In the genomic region with DNA sequence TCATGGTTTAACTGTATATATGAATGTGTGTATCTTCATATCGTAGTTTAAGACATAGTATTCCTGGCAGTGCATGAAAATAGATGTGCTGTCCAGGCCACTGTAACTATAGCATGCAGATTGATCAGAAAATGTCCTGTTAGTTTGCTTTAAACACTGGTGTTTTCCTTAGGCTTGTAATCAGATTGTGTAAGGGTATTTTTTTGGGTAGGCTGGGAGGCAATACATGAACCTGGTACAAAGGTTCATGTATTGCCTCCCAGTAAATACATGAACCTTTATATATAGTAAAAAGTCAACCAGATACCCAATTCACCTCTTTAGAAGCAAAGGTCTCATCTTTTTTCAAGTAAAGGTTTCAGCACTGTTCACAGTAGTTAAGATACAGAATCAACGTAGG, we compare ENCODE assay signal across 7 cellular contexts. TPM values are rescaled to one million over a fixed set of nuclear protein-coding genes. Genes with fewer than 3 reads are reported as not detected.
DNase-seq lines count a peak whose midpoint lies in the region; TF ChIP-seq lines count a peak whose summit lies in the region.

No MANE protein-coding gene starts in this region.

- POLR2A ChIA-PET in activated CD4-positive, alpha-beta memory T cell treated with anti-CD3 and anti-CD28 coated beads, Interleukin-2, amount 10 ng/mL, durations not matched to agents 7 days and 5 days (lab: Charles Lee) = interaction anchor here (4.9 to 7.2 kb wide), 2 partner anchors 20 to 45 kb away, joined by 24 to 176 read pairs; a partner anchor contains a TSS

- 92% methylated on average over 2 of the region's 2 CpGs for WGBS in hepatocyte (ENCODE audit: low lambda C conversion rate, missing lambda C conversion rate)
- 83 to 94% (median 87%) methylated on average over 2 of the region's 2 CpGs for WGBS in spleen, 5 donors

- TF ChIP-seq CTCF in HFFc6 (IDR thresholded peaks at IDR 0.05) (no peak), hepatocyte (IDR thresholded peaks at IDR 0.05; ENCODE audit: poor library complexity) (no peak), spleen (IDR thresholded peaks at IDR 0.05 in 8 of 11, conservative IDR thresholded peaks at IDR 0.05 in 3 of 11) (no peak)

- CTCF ChIA-PET in activated CD4-positive, alpha-beta memory T cell treated with anti-CD3 and anti-CD28 coated beads, Interleukin-2, amount 10 ng/mL, durations not matched to agents 7 days and 5 days (lab: Charles Lee) = no interaction called here

- H3K9me3 Mint-ChIP-seq in HFFc6 = no peaks in the 10 kb centered on the region
- no peaks in the 10 kb centered on the region for H3K9me3 Mint-ChIP-seq in activated CD4-positive, alpha-beta memory T cell treated with anti-CD3 and anti-CD28 coated beads, Interleukin-2, amount 10 ng/mL, durations not matched to agents 7 days and 5 days

- peaks cover 46% of the 10 kb centered on the region for H3K4me1 Mint-ChIP-seq in HFFc6 (ENCODE audit: low read depth)
- H3K4me1 Mint-ChIP-seq in activated CD4-positive, alpha-beta memory T cell treated with anti-CD3 and anti-CD28 coated beads, Interleukin-2, amount 10 ng/mL, durations not matched to agents 7 days and 5 days = peaks cover 47% of the 10 kb centered on the region

- H3K27ac ChIP-seq in hepatocyte (peak overlapping the region; percentile 98), spleen (peak overlapping the region in 4 of 8 donors; percentile 98 to 99 (median 99))

- H3K4me2 ChIP-seq in hepatocyte = peak overlapping the region; percentile 85

- peaks cover 60% of the 10 kb centered on the region for H3K79me2 ChIP-seq in hepatocyte

- H3K36me3 ChIP-seq in hepatocyte (replicated peaks; ENCODE audit: insufficient read depth, low read depth) (no peaks in the 10 kb centered on the region), spleen (peaks cover 0 to 27% (median 6%) of the 10 kb centered on the region in 6 donors)

- intact Hi-C loops in spleen (cut with DNase I; ENCODE audit: low total_unique reads) = loop anchor here (10.0 kb wide), 1 partner anchor 60 kb away; a partner anchor contains a TSS

- H3K27me3 Mint-ChIP-seq in HFFc6 (ENCODE audit: insufficient read depth) = peaks cover 4% of the 10 kb centered on the region
- no peaks in the 10 kb centered on the region for H3K27me3 Mint-ChIP-seq in activated CD4-positive, alpha-beta memory T cell treated with anti-CD3 and anti-CD28 coated beads, Interleukin-2, amount 10 ng/mL, durations not matched to agents 7 days and 5 days

- H3K4me1 ChIP-seq in hepatocyte (ENCODE audit: insufficient read depth) (no peaks in the 10 kb centered on the region), spleen (peaks cover 18 to 68% (median 60%) of the 10 kb centered on the region in 6 donors)

- peak overlapping the region; percentile 100 for H3K27ac Mint-ChIP-seq in HFFc6
- H3K27ac Mint-ChIP-seq in activated CD4-positive, alpha-beta memory T cell treated with anti-CD3 and anti-CD28 coated beads, Interleukin-2, amount 10 ng/mL, durations not matched to agents 7 days and 5 days = peak overlapping the region; percentile 99

- H3K4me3 ChIP-seq in hepatocyte = peak overlapping the region; percentile 35
- H3K4me3 ChIP-seq in spleen = peak overlapping the region in 6 of 8 donors; percentile 63 to 89 (median 74)

- H3K4me3 Mint-ChIP-seq in HFFc6 = peak overlapping the region; percentile 96
- H3K4me3 Mint-ChIP-seq in activated CD4-positive, alpha-beta memory T cell treated with anti-CD3 and anti-CD28 coated beads, Interleukin-2, amount 10 ng/mL, durations not matched to agents 7 days and 5 days = peak overlapping the region; percentile 96

- no peak for TF ChIP-seq POLR2A in spleen (IDR thresholded peaks at IDR 0.05)

- H3K9me3 ChIP-seq in hepatocyte (ENCODE audit: low read depth) (no peaks in the 10 kb centered on the region), spleen (no peaks in the 10 kb centered on the region)

- H3K27me3 ChIP-seq in hepatocyte (no peaks in the 10 kb centered on the region), spleen (replicated peaks in 1 of 7) (no peaks in the 10 kb centered on the region)

- H4K20me1 ChIP-seq in hepatocyte (ENCODE audit: insufficient read depth, poor library complexity, severe bottlenecking) = peaks cover 29% of the 10 kb centered on the region

- H3K36me3 Mint-ChIP-seq in HFFc6 (ENCODE audit: low read depth) = peaks cover 23% of the 10 kb centered on the region; the same call in 1 of the 2 replicates
- peaks cover 16% of the 10 kb centered on the region for H3K36me3 Mint-ChIP-seq in activated CD4-positive, alpha-beta memory T cell treated with anti-CD3 and anti-CD28 coated beads, Interleukin-2, amount 10 ng/mL, durations not matched to agents 7 days and 5 days (ENCODE audit: low read depth)

- H2AFZ ChIP-seq in hepatocyte = no peak overlapping the region

- H3K9me2 ChIP-seq in hepatocyte (replicated peaks; ENCODE audit: insufficient read depth) = no peaks in the 10 kb centered on the region

- DNase-seq in HFFc6 (no peak), hepatocyte (ENCODE audit: low spot score) (no peak), spleen (no peak), NCI-H128 (lab: John Stamatoyannopoulos, UW; ENCODE audit: unreplicated experiment) (no peak), ureter (ENCODE audit: low spot score) (no peak), DMS153 (lab: John Stamatoyannopoulos, UW) (no peak)
- DNase-seq in activated CD4-positive, alpha-beta memory T cell treated with anti-CD3 and anti-CD28 coated beads, Interleukin-2, amount 10 ng/mL, durations not matched to agents 7 days and 5 days = no peak

RNA-seq across cellular contexts. Expression of a gene that starts 1.6 kb away (rescaled TPM):
- 10 to 100 TPM; 36.0 to 42.4 (median 39.4) TPM for total RNA-seq in HFFc6 (2021; fragmentation: NEBNext Ultra II Directional; extraction: Animal tissue kit (Norgen Biotek cat#: 25700))
- total RNA-seq in activated CD4-positive, alpha-beta memory T cell treated with anti-CD3 and anti-CD28 coated beads, Interleukin-2, amount 10 ng/mL, durations not matched to agents 7 days and 5 days = 10 to 100 TPM; 22.2 to 24.4 TPM
- 40.2 and 44.4 TPM in 2 replicates for total RNA-seq in hepatocyte
- 40.7 and 46.1 TPM in 2 replicates for polyA plus RNA-seq in hepatocyte
- total RNA-seq in spleen = 10 to 100 TPM; 24.5 to 34.7 (median 30.1) TPM
- 10 to 100 TPM in 2 of 3 donors, 1 to 10 TPM in 1; 9.3 to 14.7 (median 11.5) TPM for polyA plus RNA-seq in spleen
- total RNA-seq in ureter = 23.0 TPM

RNA-seq across cellular contexts. Expression of a gene that starts 20.1 kb away (rescaled TPM):
- total RNA-seq in HFFc6 (2021; fragmentation: NEBNext Ultra II Directional; extraction: Animal tissue kit (Norgen Biotek cat#: 25700)) = 100 to 1,000 TPM; 158 to 189 (median 175) TPM
- total RNA-seq in activated CD4-positive, alpha-beta memory T cell treated with anti-CD3 and anti-CD28 coated beads, Interleukin-2, amount 10 ng/mL, durations not matched to agents 7 days and 5 days = 100 to 1,000 TPM; 292 to 304 TPM
- total RNA-seq in hepatocyte (232 and 321 TPM in 2 replicates), spleen (1,000 to 10,000 TPM in 1 of 7 donors, 100 to 1,000 TPM in 6; 330 to 1,150 (median 357) TPM), ureter (313 TPM)
- polyA plus RNA-seq in hepatocyte (161 and 165 TPM in 2 replicates), spleen (100 to 1,000 TPM; 256 to 327 (median 261) TPM)

RNA-seq across cellular contexts. Expression of a gene that starts 44.7 kb away (rescaled TPM):
- 100 to 1,000 TPM; 267 to 399 (median 280) TPM for total RNA-seq in HFFc6 (2021; fragmentation: NEBNext Ultra II Directional; extraction: Animal tissue kit (Norgen Biotek cat#: 25700))
- total RNA-seq in activated CD4-positive, alpha-beta memory T cell treated with anti-CD3 and anti-CD28 coated beads, Interleukin-2, amount 10 ng/mL, durations not matched to agents 7 days and 5 days = 100 to 1,000 TPM; 227 to 229 TPM
- total RNA-seq in hepatocyte = 327 and 339 TPM in 2 replicates
- 293 and 309 TPM in 2 replicates for polyA plus RNA-seq in hepatocyte
- 100 to 1,000 TPM in 4 of 7 donors, 10 to 100 TPM in 3; 75.2 to 202 (median 100) TPM for total RNA-seq in spleen
- 100 to 1,000 TPM in 2 of 3 donors, 10 to 100 TPM in 1; 93.3 to 159 (median 143) TPM for polyA plus RNA-seq in spleen
- 201 TPM for total RNA-seq in ureter

RNA-seq across cellular contexts. Expression of a gene that starts 45.3 kb away (rescaled TPM):
- 100 to 1,000 TPM in 5 of 6 experiments, 10 to 100 TPM in 1; 96.3 to 149 (median 114) TPM for total RNA-seq in HFFc6 (2021; fragmentation: NEBNext Ultra II Directional; extraction: Animal tissue kit (Norgen Biotek cat#: 25700))
- 10 to 100 TPM; 85.9 to 92.6 TPM for total RNA-seq in activated CD4-positive, alpha-beta memory T cell treated with anti-CD3 and anti-CD28 coated beads, Interleukin-2, amount 10 ng/mL, durations not matched to agents 7 days and 5 days
- total RNA-seq in hepatocyte = 146 and 194 TPM in 2 replicates
- 348 and 360 TPM in 2 replicates for polyA plus RNA-seq in hepatocyte
- total RNA-seq in spleen = 10 to 100 TPM; 38.1 to 89.4 (median 46.4) TPM
- polyA plus RNA-seq in spleen = 100 to 1,000 TPM in 2 of 3 donors, 10 to 100 TPM in 1; 97.8 to 138 (median 133) TPM
- total RNA-seq in ureter = 101 TPM
